1 cellular context compared by ENCODE assay signal in genomic region chr5:134845852-134846640, GRCh38.
A peak's percentile ranks its signal among the peaks of the same experiment; 100 is the strongest.
TF ChIP-seq lines count a peak whose summit lies in the region.

Gene C5orf24 (plus strand): TSS chr5:134845968. CDS start chr5:134854901, 8,933 bp downstream.

TF ChIP-seq in HepG2, 621 proteins besides CTCF, POLR2A, EP300 and RAD21 (continued from another document):
- TF ChIP-seq NFYB (CRISPR knock-in tag; IDR thresholded peaks at IDR 0.05) = no peak
- no peak for TF ChIP-seq ELF4 (CRISPR knock-in tag; IDR thresholded peaks at IDR 0.05; ENCODE audit: borderline replicate concordance)
- no peak for TF ChIP-seq ZNF326 (CRISPR knock-in tag; IDR thresholded peaks at IDR 0.05; ENCODE audit: borderline replicate concordance)
- no peak for TF ChIP-seq SOX6 (IDR thresholded peaks at IDR 0.05)
- TF ChIP-seq SOX6 (CRISPR knock-in tag; IDR thresholded peaks at IDR 0.05) = peak; percentile 23; the same call in 1 of the 2 replicates
- TF ChIP-seq SPEN (CRISPR knock-in tag; IDR thresholded peaks at IDR 0.05; ENCODE audit: low read depth) = peak; percentile 91
- peak; percentile 91 for TF ChIP-seq GABPB1 (CRISPR knock-in tag; IDR thresholded peaks at IDR 0.05)
- peak; percentile 91 for TF ChIP-seq ZMAT3 (CRISPR knock-in tag; conservative IDR thresholded peaks at IDR 0.05)
- TF ChIP-seq, protein P1, sequence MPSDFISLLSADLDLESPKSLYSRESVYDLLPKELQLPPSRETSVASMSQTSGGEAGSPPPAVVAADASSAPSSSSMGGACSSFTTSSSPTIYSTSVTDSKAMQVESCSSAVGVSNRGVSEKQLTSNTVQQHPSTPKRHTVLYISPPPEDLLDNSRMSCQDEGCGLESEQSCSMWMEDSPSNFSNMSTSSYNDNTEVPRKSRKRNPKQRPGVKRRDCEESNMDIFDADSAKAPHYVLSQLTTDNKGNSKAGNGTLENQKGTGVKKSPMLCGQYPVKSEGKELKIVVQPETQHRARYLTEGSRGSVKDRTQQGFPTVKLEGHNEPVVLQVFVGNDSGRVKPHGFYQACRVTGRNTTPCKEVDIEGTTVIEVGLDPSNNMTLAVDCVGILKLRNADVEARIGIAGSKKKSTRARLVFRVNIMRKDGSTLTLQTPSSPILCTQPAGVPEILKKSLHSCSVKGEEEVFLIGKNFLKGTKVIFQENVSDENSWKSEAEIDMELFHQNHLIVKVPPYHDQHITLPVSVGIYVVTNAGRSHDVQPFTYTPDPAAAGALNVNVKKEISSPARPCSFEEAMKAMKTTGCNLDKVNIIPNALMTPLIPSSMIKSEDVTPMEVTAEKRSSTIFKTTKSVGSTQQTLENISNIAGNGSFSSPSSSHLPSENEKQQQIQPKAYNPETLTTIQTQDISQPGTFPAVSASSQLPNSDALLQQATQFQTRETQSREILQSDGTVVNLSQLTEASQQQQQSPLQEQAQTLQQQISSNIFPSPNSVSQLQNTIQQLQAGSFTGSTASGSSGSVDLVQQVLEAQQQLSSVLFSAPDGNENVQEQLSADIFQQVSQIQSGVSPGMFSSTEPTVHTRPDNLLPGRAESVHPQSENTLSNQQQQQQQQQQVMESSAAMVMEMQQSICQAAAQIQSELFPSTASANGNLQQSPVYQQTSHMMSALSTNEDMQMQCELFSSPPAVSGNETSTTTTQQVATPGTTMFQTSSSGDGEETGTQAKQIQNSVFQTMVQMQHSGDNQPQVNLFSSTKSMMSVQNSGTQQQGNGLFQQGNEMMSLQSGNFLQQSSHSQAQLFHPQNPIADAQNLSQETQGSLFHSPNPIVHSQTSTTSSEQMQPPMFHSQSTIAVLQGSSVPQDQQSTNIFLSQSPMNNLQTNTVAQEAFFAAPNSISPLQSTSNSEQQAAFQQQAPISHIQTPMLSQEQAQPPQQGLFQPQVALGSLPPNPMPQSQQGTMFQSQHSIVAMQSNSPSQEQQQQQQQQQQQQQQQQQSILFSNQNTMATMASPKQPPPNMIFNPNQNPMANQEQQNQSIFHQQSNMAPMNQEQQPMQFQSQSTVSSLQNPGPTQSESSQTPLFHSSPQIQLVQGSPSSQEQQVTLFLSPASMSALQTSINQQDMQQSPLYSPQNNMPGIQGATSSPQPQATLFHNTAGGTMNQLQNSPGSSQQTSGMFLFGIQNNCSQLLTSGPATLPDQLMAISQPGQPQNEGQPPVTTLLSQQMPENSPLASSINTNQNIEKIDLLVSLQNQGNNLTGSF (CRISPR knock-in tag; IDR thresholded peaks at IDR 0.05) = peak; percentile 82
- TF ChIP-seq ZSCAN21 (CRISPR knock-in tag; IDR thresholded peaks at IDR 0.05; ENCODE audit: borderline replicate concordance) = peak; percentile 88; the same call in 1 of the 2 replicates
- peak; percentile 93; the same call in 1 of the 2 replicates for TF ChIP-seq NFKB2 (CRISPR knock-in tag; IDR thresholded peaks at IDR 0.05; ENCODE audit: borderline replicate concordance)
- peak; percentile 85 for TF ChIP-seq KDM5B (CRISPR knock-in tag; IDR thresholded peaks at IDR 0.05; ENCODE audit: borderline replicate concordance)
- no peak for TF ChIP-seq ZNF138 (CRISPR knock-in tag; IDR thresholded peaks at IDR 0.05; ENCODE audit: low read depth)
- 0 out of 2 replicates have a peak, but pooled peaks have one; percentile 10 for TF ChIP-seq RARA (CRISPR knock-in tag; IDR thresholded peaks at IDR 0.05)
- 0 out of 2 replicates have a peak, but pooled peaks have one; percentile 16 for TF ChIP-seq FOXA3 (CRISPR knock-in tag; IDR thresholded peaks at IDR 0.05)
- TF ChIP-seq, protein P2, sequence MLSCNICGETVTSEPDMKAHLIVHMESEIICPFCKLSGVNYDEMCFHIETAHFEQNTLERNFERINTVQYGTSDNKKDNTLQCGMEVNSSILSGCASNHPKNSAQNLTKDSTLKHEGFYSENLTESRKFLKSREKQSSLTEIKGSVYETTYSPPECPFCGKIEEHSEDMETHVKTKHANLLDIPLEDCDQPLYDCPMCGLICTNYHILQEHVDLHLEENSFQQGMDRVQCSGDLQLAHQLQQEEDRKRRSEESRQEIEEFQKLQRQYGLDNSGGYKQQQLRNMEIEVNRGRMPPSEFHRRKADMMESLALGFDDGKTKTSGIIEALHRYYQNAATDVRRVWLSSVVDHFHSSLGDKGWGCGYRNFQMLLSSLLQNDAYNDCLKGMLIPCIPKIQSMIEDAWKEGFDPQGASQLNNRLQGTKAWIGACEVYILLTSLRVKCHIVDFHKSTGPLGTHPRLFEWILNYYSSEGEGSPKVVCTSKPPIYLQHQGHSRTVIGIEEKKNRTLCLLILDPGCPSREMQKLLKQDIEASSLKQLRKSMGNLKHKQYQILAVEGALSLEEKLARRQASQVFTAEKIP (CRISPR knock-in tag; IDR thresholded peaks at IDR 0.05; ENCODE audit: borderline replicate concordance) = no peak
- peak; percentile 93 for TF ChIP-seq ZNF547 (CRISPR knock-in tag; IDR thresholded peaks at IDR 0.05)
- no peak for TF ChIP-seq ATF4 (CRISPR knock-in tag; IDR thresholded peaks at IDR 0.05)
- peak; percentile 90 for TF ChIP-seq FOXC1 (CRISPR knock-in tag; IDR thresholded peaks at IDR 0.05; ENCODE audit: borderline replicate concordance)
- TF ChIP-seq, protein P3, sequence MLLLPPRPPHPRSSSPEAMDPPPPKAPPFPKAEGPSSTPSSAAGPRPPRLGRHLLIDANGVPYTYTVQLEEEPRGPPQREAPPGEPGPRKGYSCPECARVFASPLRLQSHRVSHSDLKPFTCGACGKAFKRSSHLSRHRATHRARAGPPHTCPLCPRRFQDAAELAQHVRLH (CRISPR knock-in tag; IDR thresholded peaks at IDR 0.05; ENCODE audit: borderline replicate concordance, low read depth) = peak; percentile 83
- peak; percentile 90; the same call in 1 of the 2 replicates for TF ChIP-seq CREB3 (CRISPR knock-in tag; IDR thresholded peaks at IDR 0.05)
- peak; percentile 92 for TF ChIP-seq ARID4A (CRISPR knock-in tag; IDR thresholded peaks at IDR 0.05; ENCODE audit: borderline replicate concordance)
- TF ChIP-seq ATRX (CRISPR knock-in tag; IDR thresholded peaks at IDR 0.05; ENCODE audit: borderline replicate concordance) = no peak
- TF ChIP-seq, protein P4, sequence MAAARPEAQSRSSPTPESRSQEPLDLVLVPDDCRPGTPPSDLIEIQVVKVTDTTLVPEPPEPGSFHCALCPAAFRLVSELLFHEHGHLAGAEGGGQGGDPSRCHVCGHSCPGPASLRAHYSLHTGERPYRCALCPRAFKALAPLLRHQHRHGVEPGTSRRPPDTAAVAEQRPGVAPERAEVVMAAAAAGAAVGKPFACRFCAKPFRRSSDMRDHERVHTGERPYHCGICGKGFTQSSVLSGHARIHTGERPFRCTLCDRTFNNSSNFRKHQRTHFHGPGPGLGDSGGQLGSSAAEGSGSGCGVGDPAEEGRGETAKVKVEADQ (CRISPR knock-in tag; IDR thresholded peaks at IDR 0.05; ENCODE audit: borderline replicate concordance) = peak; percentile 99
- TF ChIP-seq THAP11 (CRISPR knock-in tag; IDR thresholded peaks at IDR 0.05) = peak; percentile 88
- no peak for TF ChIP-seq NFIC (IDR thresholded peaks at IDR 0.05; ENCODE audit: low read length)
- TF ChIP-seq RNF2 (conservative IDR thresholded peaks at IDR 0.05; ENCODE audit: low read depth) = peak; percentile 71; the same call in 1 of the 2 replicates
- no peak for TF ChIP-seq U2AF2 (IDR thresholded peaks at IDR 0.05; ENCODE audit: low read depth, low read length)
- no peak for TF ChIP-seq LCORL (IDR thresholded peaks at IDR 0.05)
- no peak for TF ChIP-seq LCORL (CRISPR knock-in tag; IDR thresholded peaks at IDR 0.05)
- 0 out of 2 replicates have a peak, but pooled peaks have one; percentile 30 for TF ChIP-seq ZNF101 (CRISPR knock-in tag; IDR thresholded peaks at IDR 0.05; ENCODE audit: borderline replicate concordance, low read depth)
- TF ChIP-seq TMF1 (CRISPR knock-in tag; IDR thresholded peaks at IDR 0.05; ENCODE audit: low read depth) = peak; percentile 88
- TF ChIP-seq, protein P5, sequence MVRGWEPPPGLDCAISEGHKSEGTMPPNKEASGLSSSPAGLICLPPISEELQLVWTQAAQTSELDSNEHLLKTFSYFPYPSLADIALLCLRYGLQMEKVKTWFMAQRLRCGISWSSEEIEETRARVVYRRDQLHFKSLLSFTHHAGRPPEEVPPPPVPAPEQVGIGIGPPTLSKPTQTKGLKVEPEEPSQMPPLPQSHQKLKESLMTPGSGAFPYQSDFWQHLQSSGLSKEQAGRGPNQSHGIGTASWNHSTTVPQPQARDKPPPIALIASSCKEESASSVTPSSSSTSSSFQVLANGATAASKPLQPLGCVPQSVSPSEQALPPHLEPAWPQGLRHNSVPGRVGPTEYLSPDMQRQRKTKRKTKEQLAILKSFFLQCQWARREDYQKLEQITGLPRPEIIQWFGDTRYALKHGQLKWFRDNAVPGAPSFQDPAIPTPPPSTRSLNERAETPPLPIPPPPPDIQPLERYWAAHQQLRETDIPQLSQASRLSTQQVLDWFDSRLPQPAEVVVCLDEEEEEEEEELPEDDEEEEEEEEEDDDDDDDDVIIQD (CRISPR knock-in tag; IDR thresholded peaks at IDR 0.05; ENCODE audit: low read depth) = no peak
- TF ChIP-seq TARDBP (CRISPR knock-in tag; IDR thresholded peaks at IDR 0.05) = peak; percentile 91
- TF ChIP-seq SSRP1 (CRISPR knock-in tag; IDR thresholded peaks at IDR 0.05) = no peak
